ENCODE assay signal across 14 cellular contexts in genomic region chr10:86102446-86102845, GRCh38.
DNase-seq lines count a peak whose midpoint lies in the region; ATAC-seq and TF ChIP-seq lines count a peak whose summit lies in the region.
"Had no signal": no experiment of that assay in that cellular context is flagged by ENCODE, and none has a peak within 500 bp of the region (broad histone marks: within the 10 kb centered on the region; RNA-seq: fewer than 3 reads in every experiment).

No MANE protein-coding gene starts in this region.

- ATAC-seq in heart right ventricle = no peak
- ATAC-seq: A549; CD8-positive, alpha-beta T cell had no signal

- no peaks in the 10 kb centered on the region for H3K4me1 Mint-ChIP-seq in osteocyte (ENCODE audit: unreplicated experiment)
- H3K4me1 Mint-ChIP-seq: CD14-positive monocyte, GM23338 had no signal

- H3K27me3 ChIP-seq in heart right ventricle = no peaks in the 10 kb centered on the region

- H3K27ac Mint-ChIP-seq in osteocyte (ENCODE audit: unreplicated experiment) = no peak overlapping the region
- H3K27ac Mint-ChIP-seq: CD14-positive monocyte; CD8-positive, alpha-beta T cell; GM23338 had no signal

- no peaks in the 10 kb centered on the region for H3K9me3 ChIP-seq in heart right ventricle
- H3K9me3 ChIP-seq: A549 had no signal

- H3K4me1 ChIP-seq in heart right ventricle = no peaks in the 10 kb centered on the region
- H3K4me1 ChIP-seq: A549 had no signal

- H3K9me3 Mint-ChIP-seq in osteocyte (ENCODE audit: unreplicated experiment) = peaks cover 3% of the 10 kb centered on the region
- H3K9me3 Mint-ChIP-seq: CD14-positive monocyte; CD8-positive, alpha-beta T cell had no signal

- TF ChIP-seq CTCF in heart right ventricle (IDR thresholded peaks at IDR 0.05) = no peak
- no peak for TF ChIP-seq CTCF in osteocyte (IDR thresholded peaks at IDR 0.05)

- H3K4me3 Mint-ChIP-seq in osteocyte (ENCODE audit: unreplicated experiment) = no peak overlapping the region
- H3K4me3 Mint-ChIP-seq: CD14-positive monocyte; CD8-positive, alpha-beta T cell; GM23338 had no signal

- H3K4me3 ChIP-seq in heart right ventricle = no peak overlapping the region
- H3K4me3 ChIP-seq: A549, GM23338 had no signal

- H3K36me3 Mint-ChIP-seq in osteocyte (ENCODE audit: unreplicated experiment) = no peaks in the 10 kb centered on the region
- H3K36me3 Mint-ChIP-seq: CD14-positive monocyte; CD8-positive, alpha-beta T cell had no signal

- no peaks in the 10 kb centered on the region for H3K36me3 ChIP-seq in heart right ventricle

- intact Hi-C loops in cardiac septum (cut with DNase I) (loop anchor here (5.0 kb wide), 1 partner anchor 265 kb away; the partner anchor contains the start of gene GRID1), heart right ventricle (cut with DNase I) (loop anchor here in 4 of 10 donors (10.0 kb wide), 3 partner anchors 252 to 272 kb away; partner anchors contain the start of gene GRID1 (in 2 of the 4))

- peak; percentile 43 for DNase-seq in cardiac septum (ENCODE audit: low spot score)
- no peak for DNase-seq in heart right ventricle
- DNase-seq in astrocyte of the hippocampus (ENCODE audit: low read depth, low spot score) = peak; percentile 8
- DNase-seq in osteocyte (ENCODE audit: extremely low spot score, unreplicated experiment) = peak; percentile 46
- DNase-seq in NCI-H2196 treated with DMSO at 0.1 percent for 48 hours (lab: John Stamatoyannopoulos, UW; ENCODE audit: unreplicated experiment) = no peak
- no peak for DNase-seq in HUDEP-2 (lab: John Stamatoyannopoulos, UW; ENCODE audit: unreplicated experiment in 76 of 76)
- DNase-seq: COR-L47, DND-41, GDM1, H7 had no signal

- no peak overlapping the region for H3K27ac ChIP-seq in heart right ventricle
- H3K27ac ChIP-seq: A549 had no signal

- H3K27me3 Mint-ChIP-seq in osteocyte (ENCODE audit: unreplicated experiment) = no peaks in the 10 kb centered on the region

- WGBS in heart right ventricle, 2 donors = 66 to 83% methylated on average over 5 of the region's 5 CpGs

Comparison
In these comparisons a context has a peak if more than half of its experiments do, and no peak if none do; other contexts are left out.
1. DNase-seq: peak in cardiac septum (single experiment), astrocyte of the hippocampus (single experiment) and osteocyte (single experiment); none in heart right ventricle (0 of 2), NCI-H2196 treated with DMSO at 0.1 percent for 48 hours (single experiment) and HUDEP-2 (0 of 76).